In genomic region chr5:127030259-127031146, GRCh38 we compare ENCODE assay signal across 8 cellular contexts. TPM values are rescaled to one million over a fixed set of nuclear protein-coding genes. Genes with fewer than 3 reads are reported as not detected.
DNase-seq lines count a peak whose midpoint lies in the region; ATAC-seq and TF ChIP-seq lines count a peak whose summit lies in the region.

Gene MARCHF3, minus strand, starts transcription at chr5:127030558. Its CDS starts 112,387 bp downstream, at chr5:126918171.

- H3K4me3 ChIP-seq in osteoblast (ENCODE audit: insufficient read depth, low read length) = peak within 1 kb of the TSS; percentile 89
- H3K4me3 ChIP-seq in testis = peak within 1 kb of the TSS; percentile 83 to 89

- 0 to 1% methylated on average over 45 to 53 of the region's 97 CpGs for WGBS in testis, 2 donors

- H3K4me1 ChIP-seq in osteoblast (ENCODE audit: insufficient read depth, low read length) (peaks cover 23% of the 10 kb centered on the region), testis (peaks cover 12% of the 10 kb centered on the region)

- H3K9me3 Mint-ChIP-seq in activated naive CD8-positive, alpha-beta T cell treated with anti-CD3 and anti-CD28 coated beads for 36 hours = no peaks in the 10 kb centered on the region
- peaks cover 8% of the 10 kb centered on the region for H3K9me3 Mint-ChIP-seq in glutamatergic neuron (ENCODE audit: unreplicated experiment)

- peak; percentile 96 for ATAC-seq in HG02588 (IDR thresholded peaks at IDR 0.05; ENCODE audit: unreplicated experiment)
- peak; percentile 96 for ATAC-seq in SK-N-SH treated with all-trans-retinoic acid at 6 μM for 48 hours

- H3K27ac ChIP-seq in osteoblast (ENCODE audit: low read depth, low read length) (peak within 1 kb of the TSS; percentile 68), testis (peak within 1 kb of the TSS; percentile 84 to 93)

- H3K36me3 Mint-ChIP-seq in activated naive CD8-positive, alpha-beta T cell treated with anti-CD3 and anti-CD28 coated beads for 36 hours = no peaks in the 10 kb centered on the region
- no peaks in the 10 kb centered on the region for H3K36me3 Mint-ChIP-seq in glutamatergic neuron (ENCODE audit: unreplicated experiment)

- H4K20me1 ChIP-seq in osteoblast (ENCODE audit: insufficient read depth, low read length) = no peaks in the 10 kb centered on the region

- no peak for TF ChIP-seq CTCF in glutamatergic neuron (IDR thresholded peaks at IDR 0.05; ENCODE audit: partially characterized antibody, unreplicated experiment)
- no peak for TF ChIP-seq CTCF in osteoblast (IDR thresholded peaks at IDR 0.05; ENCODE audit: extremely low read depth, low read depth, low read length)
- TF ChIP-seq CTCF in testis (IDR thresholded peaks at IDR 0.05) = peak in 2 of 3 experiments; percentile 15 to 39

- H3K4me3 Mint-ChIP-seq in activated naive CD8-positive, alpha-beta T cell treated with anti-CD3 and anti-CD28 coated beads for 36 hours = peak within 1 kb of the TSS; percentile 89
- peak within 1 kb of the TSS; percentile 86 for H3K4me3 Mint-ChIP-seq in glutamatergic neuron (ENCODE audit: unreplicated experiment)

- peak within 1 kb of the TSS; percentile 79 for H3K27ac Mint-ChIP-seq in activated naive CD8-positive, alpha-beta T cell treated with anti-CD3 and anti-CD28 coated beads for 36 hours
- H3K27ac Mint-ChIP-seq in glutamatergic neuron (ENCODE audit: unreplicated experiment) = peak within 1 kb of the TSS; percentile 75

- H2AFZ ChIP-seq in osteoblast (ENCODE audit: low read length) = peak within 1 kb of the TSS; percentile 90

- H3K27me3 ChIP-seq in osteoblast (ENCODE audit: insufficient read depth, low read length) (no peaks in the 10 kb centered on the region), testis (no peaks in the 10 kb centered on the region)

- H3K36me3 ChIP-seq in osteoblast (ENCODE audit: insufficient read depth, low read length) (no peaks in the 10 kb centered on the region), testis (ENCODE audit: low read depth, missing control alignments) (no peaks in the 10 kb centered on the region)

- H3K9me3 ChIP-seq in osteoblast (ENCODE audit: low read depth, low read length) (no peaks in the 10 kb centered on the region), testis (no peaks in the 10 kb centered on the region)

- DNase-seq in NCI-H1048 (lab: John Stamatoyannopoulos, UW) (peak; percentile 77), glutamatergic neuron (peak; percentile 97), osteoblast (ENCODE audit: insufficient read length, low spot score, missing footprints) (peak; percentile 98), testis (peak; percentile 95)
- peak; percentile 97 for DNase-seq in activated naive CD8-positive, alpha-beta T cell treated with anti-CD3 and anti-CD28 coated beads for 36 hours

- peak within 1 kb of the TSS; percentile 89 for H3K4me2 ChIP-seq in osteoblast (ENCODE audit: insufficient read depth, low read length)

- H3K79me2 ChIP-seq in osteoblast (ENCODE audit: insufficient read depth, low read length) = peaks cover 20% of the 10 kb centered on the region

- H3K27me3 Mint-ChIP-seq in activated naive CD8-positive, alpha-beta T cell treated with anti-CD3 and anti-CD28 coated beads for 36 hours = peaks cover 16% of the 10 kb centered on the region
- peaks cover 4% of the 10 kb centered on the region for H3K27me3 Mint-ChIP-seq in glutamatergic neuron (ENCODE audit: unreplicated experiment)

- intact Hi-C loops in testis (cut with DNase I; ENCODE audit: low total_unique reads) = no loop called here

- peak; percentile 77 for TF ChIP-seq POLR2A in GM10847 (IDR thresholded peaks at IDR 0.05; ENCODE audit: extremely low read depth, insufficient read length)
- peak; percentile 81 for TF ChIP-seq POLR2A in testis (IDR thresholded peaks at IDR 0.05)

- peaks cover 30% of the 10 kb centered on the region for H3K4me1 Mint-ChIP-seq in activated naive CD8-positive, alpha-beta T cell treated with anti-CD3 and anti-CD28 coated beads for 36 hours
- H3K4me1 Mint-ChIP-seq in glutamatergic neuron (ENCODE audit: low read depth, unreplicated experiment) = peaks cover 12% of the 10 kb centered on the region

TF ChIP-seq in SK-N-SH treated with all-trans-retinoic acid at 6 μM for 48 hours, 23 proteins besides CTCF, POLR2A, EP300 and RAD21:
- no peak for TF ChIP-seq SNAI2 (CRISPR knock-in tag; IDR thresholded peaks at IDR 0.05)
- peak; percentile 14; the same call in 1 of the 2 replicates for TF ChIP-seq TSHZ2 (CRISPR knock-in tag; IDR thresholded peaks at IDR 0.05)
- 0 out of 2 replicates have a peak, but pooled peaks have one; percentile 14 for TF ChIP-seq ZFP3 (CRISPR knock-in tag; IDR thresholded peaks at IDR 0.05)
- TF ChIP-seq, protein P1, sequence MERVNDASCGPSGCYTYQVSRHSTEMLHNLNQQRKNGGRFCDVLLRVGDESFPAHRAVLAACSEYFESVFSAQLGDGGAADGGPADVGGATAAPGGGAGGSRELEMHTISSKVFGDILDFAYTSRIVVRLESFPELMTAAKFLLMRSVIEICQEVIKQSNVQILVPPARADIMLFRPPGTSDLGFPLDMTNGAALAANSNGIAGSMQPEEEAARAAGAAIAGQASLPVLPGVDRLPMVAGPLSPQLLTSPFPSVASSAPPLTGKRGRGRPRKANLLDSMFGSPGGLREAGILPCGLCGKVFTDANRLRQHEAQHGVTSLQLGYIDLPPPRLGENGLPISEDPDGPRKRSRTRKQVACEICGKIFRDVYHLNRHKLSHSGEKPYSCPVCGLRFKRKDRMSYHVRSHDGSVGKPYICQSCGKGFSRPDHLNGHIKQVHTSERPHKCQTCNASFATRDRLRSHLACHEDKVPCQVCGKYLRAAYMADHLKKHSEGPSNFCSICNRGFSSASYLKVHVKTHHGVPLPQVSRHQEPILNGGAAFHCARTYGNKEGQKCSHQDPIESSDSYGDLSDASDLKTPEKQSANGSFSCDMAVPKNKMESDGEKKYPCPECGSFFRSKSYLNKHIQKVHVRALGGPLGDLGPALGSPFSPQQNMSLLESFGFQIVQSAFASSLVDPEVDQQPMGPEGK (CRISPR knock-in tag; IDR thresholded peaks at IDR 0.05; ENCODE audit: borderline replicate concordance) = peak; percentile 68; the same call in 1 of the 2 replicates
- TF ChIP-seq CSDC2 (CRISPR knock-in tag; IDR thresholded peaks at IDR 0.05) = 0 out of 2 replicates have a peak, but pooled peaks have one; percentile 49

RNA-seq across cellular contexts. Expression of gene MARCHF3, which starts in this region (rescaled TPM):
- total RNA-seq in activated naive CD8-positive, alpha-beta T cell treated with anti-CD3 and anti-CD28 coated beads for 36 hours = 1 to 10 TPM; 5.7 to 8.1 TPM
- 5.7 TPM for total RNA-seq in glutamatergic neuron (ENCODE audit: unreplicated experiment)
- total RNA-seq in osteoblast = 2.2 and 3.5 TPM in 2 replicates
- total RNA-seq in testis = 10 to 100 TPM; 34.0 to 38.8 TPM
- polyA plus RNA-seq in testis (ENCODE audit: insufficient read depth, low read depth, low replicate concordance) = 81.9 TPM

Comparison
In these comparisons a context has a peak if more than half of its experiments do, and no peak if none do; other contexts are left out.
1. Peak in every context shown above with its lines: DNase-seq, ATAC-seq, H3K4me3 ChIP-seq and H3K27ac ChIP-seq.
2. CTCF ChIP-seq: peak in testis (2 of 3); none in glutamatergic neuron (single experiment) and osteoblast (single experiment).